In genomic region chr14:42172304-42172703, GRCh38 we compare ENCODE assay signal across 11 cellular contexts.
"Had no signal": no experiment of that assay in that cellular context is flagged by ENCODE, and none has a peak within 500 bp of the region (broad histone marks: within the 10 kb centered on the region; RNA-seq: fewer than 3 reads in every experiment).

No MANE protein-coding gene starts in this region.

- ATAC-seq: GM23338, HCT116 had no signal

- H3K4me2 ChIP-seq: GM23338 had no signal

- H3K4me1 ChIP-seq: HAP-1 had no signal

- H3K4me3 Mint-ChIP-seq: GM23338, H9, HFFc6 had no signal

- DNase-seq: GM23248, GOT3, H7, H9, HCEC 1CT, HFFc6 had no signal

- H3K9ac ChIP-seq: GM23248 had no signal

- H2AFZ ChIP-seq: GM23248, GM23338 had no signal

- H3K36me3 ChIP-seq: HAP-1 had no signal

- H3K4me1 Mint-ChIP-seq: GM23338 had no signal

- FAIRE-seq: H1, H54 had no signal

- H3K27ac Mint-ChIP-seq: GM23338, H9, HFFc6 had no signal

- H3K9me3 ChIP-seq: HAP-1 had no signal

- H3K4me3 ChIP-seq: GM23248, GM23338, HAP-1 had no signal

- H3K27ac ChIP-seq: GM23248 had no signal
